Comparison of ENCODE assay signal across 1 cellular context in the genomic region with DNA sequence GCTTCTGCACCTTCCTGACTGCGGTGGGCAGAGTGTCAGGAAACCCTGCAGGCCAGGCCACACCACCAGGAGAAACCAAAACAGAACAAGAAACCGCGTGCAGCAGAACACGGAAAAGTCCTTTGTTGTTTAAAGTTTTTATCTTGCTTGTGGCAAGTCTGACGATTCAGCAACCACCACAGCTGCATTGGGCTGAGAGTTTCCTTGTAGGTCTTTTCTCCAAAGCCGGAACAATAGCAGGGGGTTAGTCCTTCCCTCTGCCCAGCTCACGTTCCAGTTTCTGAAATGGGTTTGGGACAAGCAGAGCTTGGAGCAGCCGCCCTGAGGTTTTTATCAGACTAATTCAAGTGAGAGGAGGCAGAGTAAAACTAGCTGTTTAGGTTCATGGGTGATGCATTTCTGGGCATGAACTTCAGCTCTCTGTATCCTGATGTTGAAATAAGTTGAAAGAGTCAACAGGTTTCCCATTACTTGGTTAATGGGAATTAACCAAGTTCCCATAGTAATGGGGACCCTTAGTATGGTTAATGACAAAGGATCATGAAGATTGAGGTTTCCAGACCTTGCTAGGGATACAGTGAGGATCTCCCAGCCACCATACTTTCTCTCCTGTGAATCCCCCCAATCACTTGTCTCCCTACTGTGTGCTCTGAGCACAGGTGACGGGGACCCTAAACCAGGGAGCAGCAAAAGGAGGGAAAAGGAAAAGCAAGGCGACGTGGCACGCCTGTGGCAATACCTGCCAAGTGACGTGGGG.
TF ChIP-seq lines count a peak whose summit lies in the region.

No MANE protein-coding gene starts in this region.

TF ChIP-seq in GM12878, 131 proteins besides CTCF, POLR2A, EP300 and RAD21 (continued from another document):
- TF ChIP-seq, protein P1, sequence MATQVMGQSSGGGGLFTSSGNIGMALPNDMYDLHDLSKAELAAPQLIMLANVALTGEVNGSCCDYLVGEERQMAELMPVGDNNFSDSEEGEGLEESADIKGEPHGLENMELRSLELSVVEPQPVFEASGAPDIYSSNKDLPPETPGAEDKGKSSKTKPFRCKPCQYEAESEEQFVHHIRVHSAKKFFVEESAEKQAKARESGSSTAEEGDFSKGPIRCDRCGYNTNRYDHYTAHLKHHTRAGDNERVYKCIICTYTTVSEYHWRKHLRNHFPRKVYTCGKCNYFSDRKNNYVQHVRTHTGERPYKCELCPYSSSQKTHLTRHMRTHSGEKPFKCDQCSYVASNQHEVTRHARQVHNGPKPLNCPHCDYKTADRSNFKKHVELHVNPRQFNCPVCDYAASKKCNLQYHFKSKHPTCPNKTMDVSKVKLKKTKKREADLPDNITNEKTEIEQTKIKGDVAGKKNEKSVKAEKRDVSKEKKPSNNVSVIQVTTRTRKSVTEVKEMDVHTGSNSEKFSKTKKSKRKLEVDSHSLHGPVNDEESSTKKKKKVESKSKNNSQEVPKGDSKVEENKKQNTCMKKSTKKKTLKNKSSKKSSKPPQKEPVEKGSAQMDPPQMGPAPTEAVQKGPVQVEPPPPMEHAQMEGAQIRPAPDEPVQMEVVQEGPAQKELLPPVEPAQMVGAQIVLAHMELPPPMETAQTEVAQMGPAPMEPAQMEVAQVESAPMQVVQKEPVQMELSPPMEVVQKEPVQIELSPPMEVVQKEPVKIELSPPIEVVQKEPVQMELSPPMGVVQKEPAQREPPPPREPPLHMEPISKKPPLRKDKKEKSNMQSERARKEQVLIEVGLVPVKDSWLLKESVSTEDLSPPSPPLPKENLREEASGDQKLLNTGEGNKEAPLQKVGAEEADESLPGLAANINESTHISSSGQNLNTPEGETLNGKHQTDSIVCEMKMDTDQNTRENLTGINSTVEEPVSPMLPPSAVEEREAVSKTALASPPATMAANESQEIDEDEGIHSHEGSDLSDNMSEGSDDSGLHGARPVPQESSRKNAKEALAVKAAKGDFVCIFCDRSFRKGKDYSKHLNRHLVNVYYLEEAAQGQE (IDR thresholded peaks at IDR 0.05; ENCODE audit: low read depth, low read length) = no peak
- TF ChIP-seq RFX5 (IDR thresholded peaks at IDR 0.05; ENCODE audit: low read depth, low read length) (no peak), ETV6 (conservative IDR thresholded peaks at IDR 0.05 in 1 of 2, IDR thresholded peaks at IDR 0.05 in 1 of 2; ENCODE audit: borderline replicate concordance in 1 of 2, low read depth in 1 of 2) (0 out of 4 replicates have a peak, but pooled peaks of 1 of the 2 experiments have one; percentile 32), CREB1 (IDR thresholded peaks at IDR 0.05; ENCODE audit: low read depth) (peak; percentile 28; the same call in 1 of the 2 replicates), CBFB (IDR thresholded peaks at IDR 0.05; ENCODE audit: low read depth) (0 out of 2 replicates have a peak, but pooled peaks have one; percentile 50), MEF2B (IDR thresholded peaks at IDR 0.05; ENCODE audit: partially characterized antibody, poor library complexity, severe bottlenecking) (no peak), ZBED1 (IDR thresholded peaks at IDR 0.05; ENCODE audit: borderline replicate concordance) (no peak; the same call in 1 of the 2 replicates), TBL1XR1 (IDR thresholded peaks at IDR 0.05; ENCODE audit: low read depth, low read length) (0 out of 2 replicates have a peak, but pooled peaks have one; percentile 17), TCF12 (IDR thresholded peaks at IDR 0.05; ENCODE audit: low read depth, low read length) (peak; percentile 56; the same call in 1 of the 2 replicates), BHLHE40 (IDR thresholded peaks at IDR 0.05; ENCODE audit: borderline replicate concordance in 1 of 2, low read depth in 2 of 2, low read length in 1 of 2) (peak in 1 of 2 experiments; percentile 21; a peak in 1 of 4 replicates), YY1 (IDR thresholded peaks at IDR 0.05; ENCODE audit: low read depth, low read length) (0 out of 2 replicates have a peak, but pooled peaks have one; percentile 26), MTA2 (IDR thresholded peaks at IDR 0.05; ENCODE audit: low read depth) (peak; percentile 26; the same call in 1 of the 2 replicates), CREM (IDR thresholded peaks at IDR 0.05; ENCODE audit: low read depth) (peak; percentile 42; the same call in 1 of the 2 replicates), MXI1 (IDR thresholded peaks at IDR 0.05; ENCODE audit: low read depth, low read length) (no peak), TAF1 (IDR thresholded peaks at IDR 0.05; ENCODE audit: borderline replicate concordance, low read depth, low read length) (peak; percentile 33; the same call in 1 of the 2 replicates)
- TF ChIP-seq, protein P2, sequence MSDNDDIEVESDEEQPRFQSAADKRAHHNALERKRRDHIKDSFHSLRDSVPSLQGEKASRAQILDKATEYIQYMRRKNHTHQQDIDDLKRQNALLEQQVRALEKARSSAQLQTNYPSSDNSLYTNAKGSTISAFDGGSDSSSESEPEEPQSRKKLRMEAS (IDR thresholded peaks at IDR 0.05; ENCODE audit: low read depth, low read length) = 0 out of 2 replicates have a peak, but pooled peaks have one; percentile 41
- TF ChIP-seq, protein P3, sequence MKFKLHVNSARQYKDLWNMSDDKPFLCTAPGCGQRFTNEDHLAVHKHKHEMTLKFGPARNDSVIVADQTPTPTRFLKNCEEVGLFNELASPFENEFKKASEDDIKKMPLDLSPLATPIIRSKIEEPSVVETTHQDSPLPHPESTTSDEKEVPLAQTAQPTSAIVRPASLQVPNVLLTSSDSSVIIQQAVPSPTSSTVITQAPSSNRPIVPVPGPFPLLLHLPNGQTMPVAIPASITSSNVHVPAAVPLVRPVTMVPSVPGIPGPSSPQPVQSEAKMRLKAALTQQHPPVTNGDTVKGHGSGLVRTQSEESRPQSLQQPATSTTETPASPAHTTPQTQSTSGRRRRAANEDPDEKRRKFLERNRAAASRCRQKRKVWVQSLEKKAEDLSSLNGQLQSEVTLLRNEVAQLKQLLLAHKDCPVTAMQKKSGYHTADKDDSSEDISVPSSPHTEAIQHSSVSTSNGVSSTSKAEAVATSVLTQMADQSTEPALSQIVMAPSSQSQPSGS (IDR thresholded peaks at IDR 0.05; ENCODE audit: low read length) = 0 out of 2 replicates have a peak, but pooled peaks have one; percentile 22
- TF ChIP-seq, protein P4, sequence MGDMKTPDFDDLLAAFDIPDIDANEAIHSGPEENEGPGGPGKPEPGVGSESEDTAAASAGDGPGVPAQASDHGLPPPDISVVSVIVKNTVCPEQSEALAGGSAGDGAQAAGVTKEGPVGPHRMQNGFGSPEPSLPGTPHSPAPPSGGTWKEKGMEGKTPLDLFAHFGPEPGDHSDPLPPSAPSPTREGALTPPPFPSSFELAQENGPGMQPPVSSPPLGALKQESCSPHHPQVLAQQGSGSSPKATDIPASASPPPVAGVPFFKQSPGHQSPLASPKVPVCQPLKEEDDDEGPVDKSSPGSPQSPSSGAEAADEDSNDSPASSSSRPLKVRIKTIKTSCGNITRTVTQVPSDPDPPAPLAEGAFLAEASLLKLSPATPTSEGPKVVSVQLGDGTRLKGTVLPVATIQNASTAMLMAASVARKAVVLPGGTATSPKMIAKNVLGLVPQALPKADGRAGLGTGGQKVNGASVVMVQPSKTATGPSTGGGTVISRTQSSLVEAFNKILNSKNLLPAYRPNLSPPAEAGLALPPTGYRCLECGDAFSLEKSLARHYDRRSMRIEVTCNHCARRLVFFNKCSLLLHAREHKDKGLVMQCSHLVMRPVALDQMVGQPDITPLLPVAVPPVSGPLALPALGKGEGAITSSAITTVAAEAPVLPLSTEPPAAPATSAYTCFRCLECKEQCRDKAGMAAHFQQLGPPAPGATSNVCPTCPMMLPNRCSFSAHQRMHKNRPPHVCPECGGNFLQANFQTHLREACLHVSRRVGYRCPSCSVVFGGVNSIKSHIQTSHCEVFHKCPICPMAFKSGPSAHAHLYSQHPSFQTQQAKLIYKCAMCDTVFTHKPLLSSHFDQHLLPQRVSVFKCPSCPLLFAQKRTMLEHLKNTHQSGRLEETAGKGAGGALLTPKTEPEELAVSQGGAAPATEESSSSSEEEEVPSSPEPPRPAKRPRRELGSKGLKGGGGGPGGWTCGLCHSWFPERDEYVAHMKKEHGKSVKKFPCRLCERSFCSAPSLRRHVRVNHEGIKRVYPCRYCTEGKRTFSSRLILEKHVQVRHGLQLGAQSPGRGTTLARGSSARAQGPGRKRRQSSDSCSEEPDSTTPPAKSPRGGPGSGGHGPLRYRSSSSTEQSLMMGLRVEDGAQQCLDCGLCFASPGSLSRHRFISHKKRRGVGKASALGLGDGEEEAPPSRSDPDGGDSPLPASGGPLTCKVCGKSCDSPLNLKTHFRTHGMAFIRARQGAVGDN (IDR thresholded peaks at IDR 0.05) = peak; percentile 87
- TF ChIP-seq, protein P5, sequence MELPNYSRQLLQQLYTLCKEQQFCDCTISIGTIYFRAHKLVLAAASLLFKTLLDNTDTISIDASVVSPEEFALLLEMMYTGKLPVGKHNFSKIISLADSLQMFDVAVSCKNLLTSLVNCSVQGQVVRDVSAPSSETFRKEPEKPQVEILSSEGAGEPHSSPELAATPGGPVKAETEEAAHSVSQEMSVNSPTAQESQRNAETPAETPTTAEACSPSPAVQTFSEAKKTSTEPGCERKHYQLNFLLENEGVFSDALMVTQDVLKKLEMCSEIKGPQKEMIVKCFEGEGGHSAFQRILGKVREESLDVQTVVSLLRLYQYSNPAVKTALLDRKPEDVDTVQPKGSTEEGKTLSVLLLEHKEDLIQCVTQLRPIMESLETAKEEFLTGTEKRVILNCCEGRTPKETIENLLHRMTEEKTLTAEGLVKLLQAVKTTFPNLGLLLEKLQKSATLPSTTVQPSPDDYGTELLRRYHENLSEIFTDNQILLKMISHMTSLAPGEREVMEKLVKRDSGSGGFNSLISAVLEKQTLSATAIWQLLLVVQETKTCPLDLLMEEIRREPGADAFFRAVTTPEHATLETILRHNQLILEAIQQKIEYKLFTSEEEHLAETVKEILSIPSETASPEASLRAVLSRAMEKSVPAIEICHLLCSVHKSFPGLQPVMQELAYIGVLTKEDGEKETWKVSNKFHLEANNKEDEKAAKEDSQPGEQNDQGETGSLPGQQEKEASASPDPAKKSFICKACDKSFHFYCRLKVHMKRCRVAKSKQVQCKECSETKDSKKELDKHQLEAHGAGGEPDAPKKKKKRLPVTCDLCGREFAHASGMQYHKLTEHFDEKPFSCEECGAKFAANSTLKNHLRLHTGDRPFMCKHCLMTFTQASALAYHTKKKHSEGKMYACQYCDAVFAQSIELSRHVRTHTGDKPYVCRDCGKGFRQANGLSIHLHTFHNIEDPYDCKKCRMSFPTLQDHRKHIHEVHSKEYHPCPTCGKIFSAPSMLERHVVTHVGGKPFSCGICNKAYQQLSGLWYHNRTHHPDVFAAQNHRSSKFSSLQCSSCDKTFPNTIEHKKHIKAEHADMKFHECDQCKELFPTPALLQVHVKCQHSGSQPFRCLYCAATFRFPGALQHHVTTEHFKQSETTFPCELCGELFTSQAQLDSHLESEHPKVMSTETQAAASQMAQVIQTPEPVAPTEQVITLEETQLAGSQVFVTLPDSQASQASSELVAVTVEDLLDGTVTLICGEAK (IDR thresholded peaks at IDR 0.05; ENCODE audit: borderline replicate concordance) = peak; percentile 41
